Comparison of ENCODE assay signal across 9 cellular contexts in genomic region chr7:4438723-4439245, GRCh38.
"Had no signal": no experiment of that assay in that cellular context is flagged by ENCODE, and none has a peak within 500 bp of the region (broad histone marks: within the 10 kb centered on the region; RNA-seq: fewer than 3 reads in every experiment).

No MANE protein-coding gene starts in this region.

- H3K4me3 Mint-ChIP-seq: GM23338, H9 had no signal

- H3K4me1 Mint-ChIP-seq: GM23338, H9 had no signal

- H3K9ac ChIP-seq: KMS-11 had no signal

- ATAC-seq: GM23338 had no signal

- H3K27ac ChIP-seq: HL-60, KMS-11 had no signal

- H3K4me2 ChIP-seq: GM23338, KMS-11 had no signal

- H3K27ac Mint-ChIP-seq: GM23338, H9 had no signal

- FAIRE-seq: H1, H54 had no signal

- H3K4me3 ChIP-seq: GM23338 had no signal

- DNase-seq: H9, HCEC 1CT, IMR-90, KBM-7 had no signal

- H2AFZ ChIP-seq: GM23338 had no signal
